8 cellular contexts compared by ENCODE assay signal in the genomic region with DNA sequence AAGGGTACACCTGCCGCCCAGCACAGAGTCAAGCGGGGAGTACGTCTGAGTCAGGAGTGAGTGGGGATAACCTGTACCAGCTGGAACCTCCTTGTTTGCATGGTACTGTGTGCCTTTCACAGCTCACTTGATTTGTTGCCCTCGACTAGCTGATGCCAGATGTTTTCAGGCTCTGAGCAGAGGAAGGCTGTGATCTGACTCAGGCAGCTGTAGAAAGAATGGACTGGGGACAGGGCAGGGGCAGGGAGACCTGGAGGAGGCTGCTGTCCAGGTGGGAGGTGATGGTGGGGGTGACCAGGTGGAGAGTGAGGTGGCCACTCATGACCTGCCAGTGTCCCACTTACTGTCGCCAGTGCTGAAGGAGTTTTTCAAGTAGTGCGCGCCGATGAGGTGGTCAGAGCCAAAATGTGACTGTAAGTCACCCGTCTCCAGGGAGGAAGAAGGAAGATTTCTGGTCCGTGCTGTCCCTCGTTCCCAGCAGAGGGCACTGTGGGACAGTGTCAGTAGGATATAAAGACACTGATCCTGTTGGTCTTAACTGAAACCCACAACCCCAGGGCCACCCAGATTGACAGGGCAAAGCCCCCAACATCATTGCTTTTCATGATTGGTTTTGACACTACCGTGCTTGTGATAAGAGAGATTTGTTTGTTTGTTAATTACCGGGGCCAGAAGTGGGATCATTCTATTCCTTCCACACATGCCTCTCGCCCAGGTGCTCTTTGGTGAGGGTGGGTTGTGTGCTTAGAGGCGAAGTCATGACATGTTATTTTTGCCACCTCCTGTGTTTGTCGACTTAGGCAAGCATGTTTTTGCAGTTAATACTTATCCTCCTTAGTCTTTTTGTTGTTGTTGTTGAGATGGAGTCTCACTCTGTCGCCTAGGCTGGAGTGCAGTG.
A peak's percentile ranks its signal among the peaks of the same experiment; 100 is the strongest.
DNase-seq lines count a peak whose midpoint lies in the region; ATAC-seq and TF ChIP-seq lines count a peak whose summit lies in the region.

No MANE protein-coding gene starts in this region.

- no peak overlapping the region for H3K4me3 ChIP-seq in ascending aorta
- no peak overlapping the region for H3K4me3 ChIP-seq in sigmoid colon

- intact Hi-C loops in ascending aorta (cut with DNase I): loop anchor here (1.0 kb wide), 1 partner anchor 197 kb away; no protein-coding TSS in a partner anchor
- intact Hi-C loops in sigmoid colon (cut with DNase I): loop anchor here (10.0 kb wide), 1 partner anchor 191 kb away; the partner anchor contains the start of genes SIPA1L3 and WDR87

- peaks cover 9 to 13% of the 10 kb centered on the region in 2 donors for H3K36me3 ChIP-seq in ascending aorta
- H3K36me3 ChIP-seq in sigmoid colon: peaks cover 11 to 14% (median 12%) of the 10 kb centered on the region in 4 donors

- H3K9me3 Mint-ChIP-seq in T-cell: peaks cover 0 to 4% (median 2%) of the 10 kb centered on the region in 3 donors

- TF ChIP-seq POLR2A in sigmoid colon (IDR thresholded peaks at IDR 0.05): no peak

- no peak overlapping the region for H3K4me3 Mint-ChIP-seq in T-cell

- POLR2A ChIA-PET in T-cell (lab: Charles Lee): no interaction called here

- H3K27me3 Mint-ChIP-seq in T-cell: no peaks in the 10 kb centered on the region

- H3K4me1 Mint-ChIP-seq in T-cell: peaks cover 6 to 7% (median 6%) of the 10 kb centered on the region in 3 donors

- H3K27ac Mint-ChIP-seq in T-cell: no peak overlapping the region

- peak; percentile 24 to 65 (median 38) for TF ChIP-seq CTCF in ascending aorta (IDR thresholded peaks at IDR 0.05)
- TF ChIP-seq CTCF in sigmoid colon (IDR thresholded peaks at IDR 0.05): peak in 3 of 4 experiments; percentile 15 to 45 (median 20)

- CTCF ChIA-PET in T-cell (lab: Charles Lee): interaction anchor here in 1 of 2 donors (1.4 kb wide), 1 partner anchor 194 kb away, joined by 3 read pairs; no protein-coding TSS in a partner anchor

- H3K36me3 Mint-ChIP-seq in T-cell: peaks cover 40% of the 10 kb centered on the region

- DNase-seq in GM04504 (ENCODE audit: low read depth): peak; percentile 55
- DNase-seq in NCI-H146 treated with DMSO at 0.1 percent for 48 hours (lab: John Stamatoyannopoulos, UW; ENCODE audit: unreplicated experiment): peak; percentile 53
- peak in 33 of 34 experiments; percentile 4 to 58 (median 37) for DNase-seq in T-cell
- DNase-seq in ascending aorta (ENCODE audit: low spot score in 2 of 2): peak; percentile 11 to 82
- DNase-seq in hepatic stellate cell (ENCODE audit: low spot score): peak; percentile 80
- no peak for DNase-seq in sigmoid colon

- H3K4me1 ChIP-seq in ascending aorta: no peaks in the 10 kb centered on the region
- peaks cover 0 to 4% (median 0%) of the 10 kb centered on the region in 4 donors for H3K4me1 ChIP-seq in sigmoid colon

- H3K9me3 ChIP-seq in ascending aorta: no peaks in the 10 kb centered on the region
- H3K9me3 ChIP-seq in sigmoid colon: peaks cover 0 to 2% (median 0%) of the 10 kb centered on the region in 4 donors

- peak; percentile 44 to 67 (median 55) for ATAC-seq in T-cell (replicated peaks in 1 of 4)
- ATAC-seq in GM19324 (IDR thresholded peaks at IDR 0.05; ENCODE audit: low FRiP score, unreplicated experiment): no peak
- ATAC-seq in HG03571 (IDR thresholded peaks at IDR 0.05; ENCODE audit: unreplicated experiment): no peak

- H3K27ac ChIP-seq in ascending aorta (no peak overlapping the region), sigmoid colon (no peak overlapping the region)

- WGBS in sigmoid colon, 2 donors: 62 to 64% methylated on average over 17 of the region's 17 CpGs

- no peak for TF ChIP-seq EP300 in sigmoid colon (IDR thresholded peaks at IDR 0.05)

- no peaks in the 10 kb centered on the region for H3K27me3 ChIP-seq in ascending aorta
- H3K27me3 ChIP-seq in sigmoid colon: no peaks in the 10 kb centered on the region

Comparison
In these comparisons a context has a peak if more than half of its experiments do, and no peak if none do; other contexts are left out.
1. ATAC-seq: peak in T-cell (4 of 4); none in GM19324 (single experiment) and HG03571 (single experiment).